20 cellular contexts compared by ENCODE assay signal in the genomic region with DNA sequence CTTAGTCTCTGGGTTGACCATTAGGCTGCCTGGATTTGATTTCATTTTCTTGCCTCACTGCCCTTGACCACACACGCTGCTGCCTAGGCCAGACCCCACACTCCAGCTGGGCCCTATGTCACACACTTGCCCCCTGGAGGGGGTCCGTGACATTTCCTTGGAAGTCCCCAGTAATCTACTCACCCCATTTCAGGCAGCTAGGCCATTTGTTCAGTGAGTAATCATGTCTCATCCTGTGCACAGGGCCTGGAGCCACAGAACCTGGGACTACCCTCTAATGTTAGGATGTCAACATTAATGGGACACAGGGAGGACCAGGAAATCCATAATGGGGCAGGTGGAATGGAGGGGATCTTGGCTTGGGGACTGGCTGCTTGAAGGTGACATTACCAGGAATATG.
A peak's percentile ranks its signal among the peaks of the same experiment; 100 is the strongest.
DNase-seq lines count a peak whose midpoint lies in the region; ATAC-seq and TF ChIP-seq lines count a peak whose summit lies in the region.
"Had no signal": no experiment of that assay in that cellular context is flagged by ENCODE, and none has a peak within 500 bp of the region (broad histone marks: within the 10 kb centered on the region; RNA-seq: fewer than 3 reads in every experiment).

No MANE protein-coding gene starts in this region.

- in situ Hi-C loops in ACHN (cut with HindIII; ENCODE audit: low pct_ligation_motif_present, low pct_unique_long_range_greater_than_20kb, low sequenced_read_pairs), result no loop called here

- CTCF ChIA-PET in RWPE1 (lab: Yijun Ruan, JAX), result interaction anchor here (0.6 to 0.7 kb wide), 2 partner anchors 57 to 84 kb away, joined by 3 to 4 read pairs; no protein-coding TSS in a partner anchor

- TF ChIP-seq CTCF in uterus (IDR thresholded peaks at IDR 0.05) (no peak), RWPE1 (conservative IDR thresholded peaks at IDR 0.05; ENCODE audit: low read depth) (no peak)

- intact Hi-C loops in uterus (cut with DNase I; ENCODE audit: low total_unique reads), result no loop called here

- no peak overlapping the region for H3K27ac ChIP-seq in uterus
- H3K27ac ChIP-seq in RWPE1, result no peak overlapping the region
- H3K27ac ChIP-seq: BLaER1, GM23248, SJCRH30 had no signal

- H3K4me3 ChIP-seq in uterus, result no peak overlapping the region
- H3K4me3 ChIP-seq: BLaER1, GM23248, K562, SJCRH30 had no signal

- no peak for TF ChIP-seq POLR2A in uterus (IDR thresholded peaks at IDR 0.05)

- no peaks in the 10 kb centered on the region for H3K4me1 ChIP-seq in uterus
- H3K4me1 ChIP-seq: BLaER1, SJCRH30 had no signal

- ATAC-seq in HG03342 (IDR thresholded peaks at IDR 0.05; ENCODE audit: unreplicated experiment), result no peak
- ATAC-seq: CD8-positive, alpha-beta T cell had no signal

- POLR2A ChIA-PET in RWPE1 (lab: Yijun Ruan, JAX; ENCODE audit: low non-redundant PET), result no interaction called here

- H3K27me3 ChIP-seq in uterus, result no peaks in the 10 kb centered on the region
- H3K27me3 ChIP-seq: BLaER1, SJCRH30 had no signal

- H3K9me3 ChIP-seq in uterus, result no peaks in the 10 kb centered on the region
- H3K9me3 ChIP-seq: BLaER1, SJCRH30 had no signal

- DNase-seq in ACHN (peak; percentile 3), ELR (ENCODE audit: low read depth) (peak; percentile 20), RPMI7951 (ENCODE audit: low read depth) (peak; percentile 37), left kidney (ENCODE audit: low read depth, low spot score) (peak; percentile 59), uterus (no peak), RWPE1 (ENCODE audit: low spot score) (no peak), Kasumi-1 (lab: John Stamatoyannopoulos, UW) (no peak)
- DNase-seq: CD8-positive, alpha-beta T cell; DMS53; GM23248; HCEC 1CT; NCI-H187; NCI-H2107; NCI-H226; NCI-H524; NCI-H82 had no signal

- H3K36me3 ChIP-seq in uterus, result no peaks in the 10 kb centered on the region
- H3K36me3 ChIP-seq: BLaER1, SJCRH30 had no signal

Comparison
In these comparisons a context has a peak if more than half of its experiments do, and no peak if none do; other contexts are left out.
1. DNase-seq: peak in ACHN (single experiment), ELR (single experiment), RPMI7951 (single experiment) and left kidney (single experiment); none in uterus (0 of 2), RWPE1 (single experiment) and Kasumi-1 (0 of 2).